ENCODE assay signal across 8 cellular contexts in the genomic region with DNA sequence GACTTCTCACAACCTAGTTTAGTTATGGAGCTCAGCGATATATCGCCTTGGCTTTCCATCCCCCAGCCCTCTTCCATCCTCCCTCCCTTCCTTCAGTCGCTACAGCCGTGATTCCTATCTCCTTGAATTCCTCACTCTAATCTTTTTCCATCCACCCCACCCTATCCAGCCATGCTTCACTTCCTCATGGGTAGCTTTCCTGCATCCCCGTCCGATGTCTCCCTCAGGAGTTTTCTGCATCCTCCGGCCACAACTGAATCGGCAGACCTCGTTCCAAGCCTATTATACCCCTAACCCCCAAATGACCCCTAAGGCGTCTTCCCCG. TPM values are rescaled to one million over a fixed set of nuclear protein-coding genes. Genes with fewer than 3 reads are reported as not detected.
DNase-seq lines count a peak whose midpoint lies in the region; ATAC-seq and TF ChIP-seq lines count a peak whose summit lies in the region.

No MANE protein-coding gene starts in this region.

- intact Hi-C loops in CD14-positive monocyte (cut with micrococcal nuclease) = no loop called here

- peak overlapping the region; percentile 92 to 97 for H3K4me3 Mint-ChIP-seq in CD14-positive monocyte

- no peak for TF ChIP-seq CTCF in CD14-positive monocyte (IDR thresholded peaks at IDR 0.05)

- H3K9me3 ChIP-seq in adipocyte (ENCODE audit: control insufficient read depth, low read length) = no peaks in the 10 kb centered on the region

- no peak for DNase-seq in CD14-positive monocyte (ENCODE audit: low spot score)
- DNase-seq in adipocyte (ENCODE audit: low read depth) = no peak
- DNase-seq in kidney glomerular epithelial cell (lab: John Stamatoyannopoulos, UW) = peak; percentile 11
- peak in 3 of 49 donors; percentile 10 to 53 (median 28) for DNase-seq in substantia nigra (lab: John Stamatoyannopoulos, UW)
- DNase-seq in NCI-H2107 treated with DMSO at 0.1 percent for 48 hours (lab: John Stamatoyannopoulos, UW; ENCODE audit: unreplicated experiment) = no peak
- no peak for DNase-seq in NCI-H1092 treated with DMSO at 0.1 percent for 48 hours (lab: John Stamatoyannopoulos, UW)
- no peak for DNase-seq in NCI-H1105 treated with DMSO at 0.1 percent for 48 hours (lab: John Stamatoyannopoulos, UW)

- peak overlapping the region; percentile 89 for H3K27ac ChIP-seq in substantia nigra (ENCODE audit: low read depth, low read length, poor library complexity, severe bottlenecking)

- ATAC-seq in HG03025 (IDR thresholded peaks at IDR 0.05; ENCODE audit: low FRiP score, unreplicated experiment) = peak; percentile 9

- H3K36me3 Mint-ChIP-seq in CD14-positive monocyte = peaks cover 6 to 8% of the 10 kb centered on the region in 2 donors

- H3K4me1 Mint-ChIP-seq in CD14-positive monocyte = peaks cover 21% of the 10 kb centered on the region

- peaks cover 0 to 6% (median 5%) of the 10 kb centered on the region in 7 donors for H3K9me3 Mint-ChIP-seq in CD14-positive monocyte

- no peaks in the 10 kb centered on the region for H3K4me1 ChIP-seq in adipocyte (ENCODE audit: control insufficient read depth, insufficient read depth, low read length)

- H3K27me3 Mint-ChIP-seq in CD14-positive monocyte (ENCODE audit: low read depth in 3 of 3) = peaks cover 0 to 9% (median 0%) of the 10 kb centered on the region in 3 donors

- peaks cover under 1% of the 10 kb centered on the region for H3K36me3 ChIP-seq in adipocyte (ENCODE audit: control insufficient read depth, insufficient read depth, low read length, severe bottlenecking)

- peaks cover 4% of the 10 kb centered on the region for H3K27me3 ChIP-seq in adipocyte (replicated peaks; ENCODE audit: control insufficient read depth, insufficient read depth, low read length)

- peak overlapping the region; percentile 83 for H3K9ac ChIP-seq in adipocyte (ENCODE audit: low read length)

- H3K4me3 ChIP-seq in adipocyte (ENCODE audit: low read length) = peak overlapping the region; percentile 85

- H3K27ac Mint-ChIP-seq in CD14-positive monocyte = peak overlapping the region; percentile 90 to 98 (median 97)

RNA-seq across cellular contexts. Expression of a gene that starts 0.4 kb away (rescaled TPM):
- polyA plus RNA-seq in CD14-positive monocyte = 1 to 10 TPM; 4.2 to 5.0 TPM

RNA-seq across cellular contexts. Expression of a gene that starts 28.0 kb away (rescaled TPM):
- polyA plus RNA-seq in CD14-positive monocyte = 1 to 10 TPM; 1.4 to 1.5 TPM

RNA-seq across cellular contexts. Expression of a gene that starts 38.9 kb away (rescaled TPM):
- not detected for polyA plus RNA-seq in CD14-positive monocyte

RNA-seq across cellular contexts. Expression of a gene that starts 43.7 kb away (rescaled TPM):
- polyA plus RNA-seq in CD14-positive monocyte = 10 to 100 TPM; 48.3 to 94.5 TPM

RNA-seq across cellular contexts. Expression of a gene that starts 50.7 kb away (rescaled TPM):
- polyA plus RNA-seq in CD14-positive monocyte = 1 to 10 TPM; 2.4 to 5.0 TPM
